In genomic region chr13:26300140-26300539, GRCh38 we compare ENCODE assay signal across 13 cellular contexts. TPM values are rescaled to one million over a fixed set of nuclear protein-coding genes. Genes with fewer than 3 reads are reported as not detected.
A peak's percentile ranks its signal among the peaks of the same experiment; 100 is the strongest.
DNase-seq lines count a peak whose midpoint lies in the region; ATAC-seq and TF ChIP-seq lines count a peak whose summit lies in the region.
"Had no signal": no experiment of that assay in that cellular context is flagged by ENCODE, and none has a peak within 500 bp of the region (broad histone marks: within the 10 kb centered on the region; RNA-seq: fewer than 3 reads in every experiment).

No MANE protein-coding gene starts in this region.

- H3K36me3 Mint-ChIP-seq in CD4-positive, alpha-beta T cell (ENCODE audit: low read depth), result peaks cover 5% of the 10 kb centered on the region

- TF ChIP-seq CTCF in CD4-positive, alpha-beta T cell (IDR thresholded peaks at IDR 0.05), result no peak

- CTCF ChIA-PET in CD4-positive, alpha-beta T cell (lab: Charles Lee), result no interaction called here

- intact Hi-C loops in CD4-positive, alpha-beta T cell (cut with DNase I, micrococcal nuclease), result no loop called here

- H3K27me3 Mint-ChIP-seq in stimulated activated naive CD8-positive, alpha-beta T cell treated with anti-CD3 and anti-CD28 coated beads, Interleukin-15, amount 100 ng/mL, for 72 hours, result no peaks in the 10 kb centered on the region
- H3K27me3 Mint-ChIP-seq in CD4-positive, alpha-beta T cell, result no peaks in the 10 kb centered on the region

- H3K27ac ChIP-seq in CD4-positive, alpha-beta T cell (ENCODE audit: low read depth, low read length), result no peak overlapping the region
- H3K27ac ChIP-seq: PC-9, right lobe of liver had no signal

- no peaks in the 10 kb centered on the region for H3K9me3 ChIP-seq in CD4-positive, alpha-beta T cell (ENCODE audit: control insufficient read depth, low read length)
- H3K9me3 ChIP-seq: right lobe of liver had no signal

- peaks cover 53% of the 10 kb centered on the region for H3K4me1 Mint-ChIP-seq in stimulated activated naive CD8-positive, alpha-beta T cell treated with anti-CD3 and anti-CD28 coated beads, Interleukin-15, amount 100 ng/mL, for 72 hours
- H3K4me1 Mint-ChIP-seq in CD4-positive, alpha-beta T cell (ENCODE audit: low read depth), result peaks cover 74% of the 10 kb centered on the region

- H3K27me3 ChIP-seq in CD4-positive, alpha-beta T cell (ENCODE audit: control insufficient read depth, insufficient read depth, low read length), result no peaks in the 10 kb centered on the region
- H3K27me3 ChIP-seq: right lobe of liver had no signal

- no peak overlapping the region for H3K27ac Mint-ChIP-seq in stimulated activated naive CD8-positive, alpha-beta T cell treated with anti-CD3 and anti-CD28 coated beads, Interleukin-15, amount 100 ng/mL, for 72 hours
- no peak overlapping the region for H3K27ac Mint-ChIP-seq in CD4-positive, alpha-beta T cell
- H3K27ac Mint-ChIP-seq: T-helper 2 cell treated with Interferon-gamma antibody and Interleukin-4, amounts not matched to agents 5 μg/mL and 100 μg/mL, for 36 hours had no signal

- no peak for ATAC-seq in stimulated activated naive CD8-positive, alpha-beta T cell treated with anti-CD3 and anti-CD28 coated beads, Interleukin-15, Interleukin-2, amounts not matched to agents 100 U/mL and 50 U/mL, for 24 hours
- ATAC-seq in stimulated activated naive CD8-positive, alpha-beta T cell treated with anti-CD3 and anti-CD28 coated beads, Interleukin-15, amount 100 ng/mL, for 72 hours, result no peak
- ATAC-seq in CD4-positive, alpha-beta T cell (ENCODE audit: poor library complexity), result no peak
- ATAC-seq: right lobe of liver had no signal

- peaks cover 0 to 13% of the 10 kb centered on the region in 2 donors for H3K9me3 Mint-ChIP-seq in stimulated activated naive CD8-positive, alpha-beta T cell treated with anti-CD3 and anti-CD28 coated beads, Interleukin-15, amount 100 ng/mL, for 72 hours
- H3K9me3 Mint-ChIP-seq in CD4-positive, alpha-beta T cell, result no peaks in the 10 kb centered on the region
- H3K9me3 Mint-ChIP-seq: T-helper 2 cell treated with Interferon-gamma antibody and Interleukin-4, amounts not matched to agents 5 μg/mL and 100 μg/mL, for 36 hours had no signal

- POLR2A ChIA-PET in CD4-positive, alpha-beta T cell (lab: Charles Lee), result no interaction called here

- peak; percentile 14 for DNase-seq in stimulated activated naive CD8-positive, alpha-beta T cell treated with anti-CD3 and anti-CD28 coated beads, Interleukin-15, Interleukin-2, amounts not matched to agents 100 U/mL and 50 U/mL, for 24 hours
- no peak for DNase-seq in stimulated activated naive CD8-positive, alpha-beta T cell treated with anti-CD3 and anti-CD28 coated beads, Interleukin-15, amount 100 ng/mL, for 72 hours
- DNase-seq in activated T-helper 9 cell treated with anti-CD3 and anti-CD28 coated beads, Interleukin-2, amount 50 U/mL, for 16 hours (ENCODE audit: low read depth), result peak; percentile 3
- peak; percentile 6 for DNase-seq in hepatic stellate cell (ENCODE audit: low spot score)
- no peak for DNase-seq in CD4-positive, alpha-beta T cell
- DNase-seq in HT-29 (ENCODE audit: low spot score), result no peak
- no peak for DNase-seq in NCI-H1105 treated with DMSO at 0.1 percent for 48 hours (lab: John Stamatoyannopoulos, UW)
- no peak for DNase-seq in dedifferentiated amniotic fluid mesenchymal stem cell (ENCODE audit: extremely low spot score)
- DNase-seq: activated CD8-positive, alpha-beta memory T cell treated with anti-CD3 and anti-CD28 coated beads for 24 hours; C1 segment of cervical spinal cord; PC-9; right lobe of liver had no signal

- H3K4me3 Mint-ChIP-seq in stimulated activated naive CD8-positive, alpha-beta T cell treated with anti-CD3 and anti-CD28 coated beads, Interleukin-15, amount 100 ng/mL, for 72 hours, result no peak overlapping the region
- no peak overlapping the region for H3K4me3 Mint-ChIP-seq in CD4-positive, alpha-beta T cell
- H3K4me3 Mint-ChIP-seq: T-helper 2 cell treated with Interferon-gamma antibody and Interleukin-4, amounts not matched to agents 5 μg/mL and 100 μg/mL, for 36 hours had no signal

RNA-seq across cellular contexts. Expression of gene CDK8, which starts 46.2 kb away (rescaled TPM):
- total RNA-seq in CD4-positive, alpha-beta T cell, result 1 to 10 TPM; 6.0 to 6.7 TPM
- 23.7 and 26.0 TPM in 2 replicates for total RNA-seq in HT-29 (2014; rRNA removed; shearing (Covaris generic))

Comparison
In these comparisons a context has a peak if more than half of its experiments do, and no peak if none do; other contexts are left out.
1. DNase-seq: peak in stimulated activated naive CD8-positive, alpha-beta T cell treated with anti-CD3 and anti-CD28 coated beads, Interleukin-15, Interleukin-2, amounts not matched to agents 100 U/mL and 50 U/mL, for 24 hours (single experiment), activated T-helper 9 cell treated with anti-CD3 and anti-CD28 coated beads, Interleukin-2, amount 50 U/mL, for 16 hours (single experiment) and hepatic stellate cell (single experiment); none in stimulated activated naive CD8-positive, alpha-beta T cell treated with anti-CD3 and anti-CD28 coated beads, Interleukin-15, amount 100 ng/mL, for 72 hours (0 of 2), CD4-positive, alpha-beta T cell (0 of 10), HT-29 (single experiment), NCI-H1105 treated with DMSO at 0.1 percent for 48 hours (single experiment) and dedifferentiated amniotic fluid mesenchymal stem cell (single experiment).